28 cellular contexts compared by ENCODE assay signal in genomic region chr17:39191750-39192510, GRCh38. TPM values are rescaled to one million over a fixed set of nuclear protein-coding genes. Genes with fewer than 3 reads are reported as not detected.
DNase-seq lines count a peak whose midpoint lies in the region; ATAC-seq and TF ChIP-seq lines count a peak whose summit lies in the region.
"Had no signal": no experiment of that assay in that cellular context is flagged by ENCODE, and none has a peak within 500 bp of the region (broad histone marks: within the 10 kb centered on the region; RNA-seq: fewer than 3 reads in every experiment).

No MANE protein-coding gene starts in this region.

- TF ChIP-seq CTCF in CD8-positive, alpha-beta T cell (IDR thresholded peaks at IDR 0.05), result no peak
- no peak for TF ChIP-seq CTCF in progenitor cell of endocrine pancreas (IDR thresholded peaks at IDR 0.05; ENCODE audit: unreplicated experiment)

- peaks cover 34% of the 10 kb centered on the region for H3K79me2 ChIP-seq in GM23248 (ENCODE audit: insufficient read depth)

- no peak overlapping the region for H3K4me2 ChIP-seq in GM23248 (ENCODE audit: unreplicated experiment)
- H3K4me2 ChIP-seq: BLaER1 treated with 17β-estradiol and CSF1 and Interleukin-3, amounts not matched to agents 10 nM and 100 nM had no signal

- H3K4me1 ChIP-seq in CD8-positive, alpha-beta T cell (ENCODE audit: insufficient read depth, low read length), result peaks cover 12% of the 10 kb centered on the region
- peaks cover 24% of the 10 kb centered on the region for H3K4me1 ChIP-seq in GM23248 (ENCODE audit: insufficient read depth)

- 0 out of 2 replicates have a peak, but pooled peaks cover 4% of the 10 kb centered on the region for H4K20me1 ChIP-seq in GM23248 (ENCODE audit: insufficient read depth)

- no peaks in the 10 kb centered on the region for H3K9me3 Mint-ChIP-seq in CD8-positive, alpha-beta T cell
- H3K9me3 Mint-ChIP-seq in IgD-negative memory B cell (no peaks in the 10 kb centered on the region), progenitor cell of endocrine pancreas (ENCODE audit: low read depth) (no peaks in the 10 kb centered on the region)
- H3K9me3 Mint-ChIP-seq: naive thymus-derived CD8-positive, alpha-beta T cell had no signal

- WGBS in GM23248 (ENCODE audit: low coverage in 1 of 2, low lambda C conversion rate in 2 of 2, missing lambda C conversion rate in 2 of 2), 2 experiments, result 87 to 94% methylated on average over 9 of the region's 9 CpGs

- H3K9me3 ChIP-seq in CD8-positive, alpha-beta T cell (ENCODE audit: low read length), result no peaks in the 10 kb centered on the region
- no peaks in the 10 kb centered on the region for H3K9me3 ChIP-seq in GM23248 (ENCODE audit: low read depth)
- H3K9me3 ChIP-seq: BLaER1 treated with 17β-estradiol and CSF1 and Interleukin-3, amounts not matched to agents 10 nM and 100 nM; ovary; right atrium auricular region; spleen; upper lobe of left lung had no signal

- H3K27ac ChIP-seq in CD8-positive, alpha-beta T cell (ENCODE audit: low read depth, low read length), result no peak overlapping the region
- no peak overlapping the region for H3K27ac ChIP-seq in GM23248
- H3K27ac ChIP-seq: HL-60, ovary, right atrium auricular region, spleen, upper lobe of left lung had no signal

- peaks cover 29% of the 10 kb centered on the region for H3K4me1 Mint-ChIP-seq in CD8-positive, alpha-beta T cell (ENCODE audit: low read depth)
- H3K4me1 Mint-ChIP-seq in IgD-negative memory B cell, result peaks cover 7 to 9% (median 7%) of the 10 kb centered on the region in 3 donors
- no peaks in the 10 kb centered on the region for H3K4me1 Mint-ChIP-seq in progenitor cell of endocrine pancreas (ENCODE audit: low read depth)

- in situ Hi-C loops in GM23248 (cut with MboI), result no loop called here

- H2AFZ ChIP-seq in GM23248, result no peak overlapping the region

- POLR2A ChIA-PET in CD8-positive, alpha-beta T cell (lab: Charles Lee), result interaction anchor here (1.0 kb wide), 1 partner anchor 8 kb away, joined by 3 read pairs; the partner anchor contains the start of gene RPL19

- CTCF ChIA-PET in CD8-positive, alpha-beta T cell (lab: Charles Lee), result interaction anchor here (0.9 to 7.0 kb wide), 3 partner anchors 17 to 209 kb away, joined by 3 to 45 read pairs (median 4); no protein-coding TSS in a partner anchor

- intact Hi-C loops in CD8-positive, alpha-beta T cell (cut with DNase I, micrococcal nuclease), result no loop called here

- no peaks in the 10 kb centered on the region for H3K36me3 ChIP-seq in CD8-positive, alpha-beta T cell (ENCODE audit: insufficient read depth, low read length)
- peaks cover 21% of the 10 kb centered on the region; the same call in 1 of the 2 replicates for H3K36me3 ChIP-seq in GM23248 (ENCODE audit: low read depth)
- H3K36me3 ChIP-seq: ovary had no signal

- no peak overlapping the region for H3K4me3 ChIP-seq in CD8-positive, alpha-beta T cell (ENCODE audit: low read depth, low read length)
- H3K4me3 ChIP-seq in GM23248, result no peak overlapping the region
- H3K4me3 ChIP-seq: BLaER1 treated with 17β-estradiol and CSF1 and Interleukin-3, amounts not matched to agents 10 nM and 100 nM; ovary; right atrium auricular region; spleen; upper lobe of left lung had no signal

- no peak overlapping the region for H3K4me3 Mint-ChIP-seq in CD8-positive, alpha-beta T cell
- H3K4me3 Mint-ChIP-seq in IgD-negative memory B cell (peak overlapping the region in 2 of 4 donors; percentile 23 to 40), progenitor cell of endocrine pancreas (ENCODE audit: low read depth) (no peak overlapping the region)
- H3K4me3 Mint-ChIP-seq: activated naive CD8-positive, alpha-beta T cell had no signal

- no peaks in the 10 kb centered on the region for H3K9me2 ChIP-seq in GM23248 (ENCODE audit: insufficient read depth)

- peak overlapping the region; percentile 20 for H3K27ac Mint-ChIP-seq in CD8-positive, alpha-beta T cell
- H3K27ac Mint-ChIP-seq in IgD-negative memory B cell (peak overlapping the region in 2 of 3 donors; percentile 0 to 36), progenitor cell of endocrine pancreas (peak overlapping the region; percentile 75)
- H3K27ac Mint-ChIP-seq: activated naive CD8-positive, alpha-beta T cell had no signal

- no peaks in the 10 kb centered on the region for H3K27me3 ChIP-seq in CD8-positive, alpha-beta T cell (ENCODE audit: insufficient read depth, low read length)
- H3K27me3 ChIP-seq in GM23248 (replicated peaks; ENCODE audit: insufficient read depth), result no peaks in the 10 kb centered on the region
- H3K27me3 ChIP-seq: BLaER1 treated with 17β-estradiol and CSF1 and Interleukin-3, amounts not matched to agents 10 nM and 100 nM; ovary; right atrium auricular region; upper lobe of left lung had no signal

- no peak for ATAC-seq in CD8-positive, alpha-beta T cell
- no peak for ATAC-seq in GM19455 (IDR thresholded peaks at IDR 0.05; ENCODE audit: unreplicated experiment)
- ATAC-seq: naive thymus-derived CD8-positive, alpha-beta T cell had no signal

- no peaks in the 10 kb centered on the region for H3F3A ChIP-seq in GM23248 (ENCODE audit: insufficient read depth)

- peaks cover 47% of the 10 kb centered on the region for H3K36me3 Mint-ChIP-seq in CD8-positive, alpha-beta T cell
- H3K36me3 Mint-ChIP-seq in IgD-negative memory B cell (peaks cover 5% of the 10 kb centered on the region), progenitor cell of endocrine pancreas (ENCODE audit: insufficient read depth) (peaks cover 4% of the 10 kb centered on the region)
- H3K36me3 Mint-ChIP-seq: activated naive CD8-positive, alpha-beta T cell had no signal

- no peak overlapping the region for H3K9ac ChIP-seq in GM23248

- H3K27me3 Mint-ChIP-seq in CD8-positive, alpha-beta T cell (ENCODE audit: low read depth), result no peaks in the 10 kb centered on the region
- H3K27me3 Mint-ChIP-seq in IgD-negative memory B cell (no peaks in the 10 kb centered on the region), progenitor cell of endocrine pancreas (no peaks in the 10 kb centered on the region)
- H3K27me3 Mint-ChIP-seq: activated naive CD8-positive, alpha-beta T cell; naive thymus-derived CD8-positive, alpha-beta T cell had no signal

- no peak for DNase-seq in CD8-positive, alpha-beta T cell
- DNase-seq in epidermal melanocyte (ENCODE audit: insufficient read length, low spot score) (peak; percentile 9), progenitor cell of endocrine pancreas (ENCODE audit: low spot score, unreplicated experiment) (no peak), GM23248 (no peak), GOT3 (lab: John Stamatoyannopoulos, UW) (no peak)
- DNase-seq: activated CD4-positive, alpha-beta T cell treated with anti-CD3 and anti-CD28 coated beads, Interleukin-2, amount 50 U/mL, for 48 hours; Calu3; central memory CD4-positive, alpha-beta T cell; dermis blood vessel endothelial cell; DMS79 treated with DMSO at 0.1 percent for 48 hours; GF-D8; naive thymus-derived CD8-positive, alpha-beta T cell; NCI-H1048; NCI-H187; NCI-H526; NK-92 treated with Interleukin-12 subunit alpha and Interleukin-12 subunit beta, amount 100 ng/mL, for 24 hours; ovary; SHP77 treated with DMSO at 0.1 percent for 48 hours; spleen; upper lobe of left lung had no signal

RNA-seq across cellular contexts. Expression of gene CACNB1, which starts 5.5 kb away (rescaled TPM):
- 10 to 100 TPM in 1 of 2 experiments, 1 to 10 TPM in 1; 9.1 to 11.8 TPM for total RNA-seq in CD8-positive, alpha-beta T cell
- polyA plus RNA-seq in IgD-negative memory B cell, result 0.45 TPM
- total RNA-seq in progenitor cell of endocrine pancreas, result 11.3 and 13.8 TPM in 2 replicates
- 6.6 and 8.1 TPM in 2 replicates for total RNA-seq in GM23248 (2014; rRNA removed; shearing (Covaris generic))
- polyA plus RNA-seq in GM23248 (2016; fragmentation: Nextera tagmentation; extraction: Ambion mirVana), result 6.0 and 7.1 TPM in 2 replicates

RNA-seq across cellular contexts. Expression of gene RPL19, which starts 8.2 kb away (rescaled TPM):
- 1,000 to 10,000 TPM; 3,808 to 3,896 TPM for total RNA-seq in CD8-positive, alpha-beta T cell
- polyA plus RNA-seq in IgD-negative memory B cell, result 3,435 TPM
- 1,229 and 1,297 TPM in 2 replicates for total RNA-seq in progenitor cell of endocrine pancreas
- 1,500 and 1,636 TPM in 2 replicates for total RNA-seq in GM23248 (2014; rRNA removed; shearing (Covaris generic))
- 892 and 903 TPM in 2 replicates for polyA plus RNA-seq in GM23248 (2016; fragmentation: Nextera tagmentation; extraction: Ambion mirVana)

RNA-seq across cellular contexts. Expression of gene ARL5C, which starts 26.0 kb away (rescaled TPM):
- total RNA-seq in CD8-positive, alpha-beta T cell, result not detected
- polyA plus RNA-seq in IgD-negative memory B cell, result not detected
- not detected in 2 replicates for total RNA-seq in progenitor cell of endocrine pancreas
- total RNA-seq in GM23248 (2014; rRNA removed; shearing (Covaris generic)), result not detected in 2 replicates
- polyA plus RNA-seq in GM23248 (2016; fragmentation: Nextera tagmentation; extraction: Ambion mirVana), result not detected in 2 replicates
- total RNA-seq: Calu3; dermis blood vessel endothelial cell; liver; naive thymus-derived CD8-positive, alpha-beta T cell; ovary; right atrium auricular region; spleen; subcutaneous adipose tissue had no signal
- polyA plus RNA-seq: liver; naive thymus-derived CD8-positive, alpha-beta T cell; ovary; spleen had no signal

RNA-seq across cellular contexts. Expression of gene STAC2, which starts 33.8 kb away (rescaled TPM):
- under 1 TPM; 0.11 to 0.17 TPM for total RNA-seq in CD8-positive, alpha-beta T cell
- not detected for polyA plus RNA-seq in IgD-negative memory B cell
- not detected in 2 replicates for total RNA-seq in progenitor cell of endocrine pancreas
- total RNA-seq in GM23248 (2014; rRNA removed; shearing (Covaris generic)), result not detected in 2 replicates
- polyA plus RNA-seq in GM23248 (2016; fragmentation: Nextera tagmentation; extraction: Ambion mirVana), result 0.05 TPM in 1 of 2 replicates, not detected in the other
- total RNA-seq: Calu3, liver had no signal
- polyA plus RNA-seq: liver had no signal

RNA-seq across cellular contexts. Expression of gene PLXDC1, which starts 40.5 kb away (rescaled TPM):
- total RNA-seq in CD8-positive, alpha-beta T cell, result 10 to 100 TPM; 66.5 to 75.7 TPM
- polyA plus RNA-seq in IgD-negative memory B cell (not detected), GM23248 (2016; fragmentation: Nextera tagmentation; extraction: Ambion mirVana) (0.24 and 0.71 TPM in 2 replicates)
- 2.3 and 3.7 TPM in 2 replicates for total RNA-seq in progenitor cell of endocrine pancreas
- not detected in 2 replicates for total RNA-seq in GM23248 (2014; rRNA removed; shearing (Covaris generic))
- total RNA-seq: dermis blood vessel endothelial cell had no signal

Comparison
In these comparisons a context has a peak if more than half of its experiments do, and no peak if none do; other contexts are left out.
1. H3K27ac Mint-ChIP-seq: peak in every context shown above with its lines; median percentile 75 in progenitor cell of endocrine pancreas; 20 in CD8-positive, alpha-beta T cell; 18 in IgD-negative memory B cell.